1 cellular context compared by ENCODE assay signal in the genomic region with DNA sequence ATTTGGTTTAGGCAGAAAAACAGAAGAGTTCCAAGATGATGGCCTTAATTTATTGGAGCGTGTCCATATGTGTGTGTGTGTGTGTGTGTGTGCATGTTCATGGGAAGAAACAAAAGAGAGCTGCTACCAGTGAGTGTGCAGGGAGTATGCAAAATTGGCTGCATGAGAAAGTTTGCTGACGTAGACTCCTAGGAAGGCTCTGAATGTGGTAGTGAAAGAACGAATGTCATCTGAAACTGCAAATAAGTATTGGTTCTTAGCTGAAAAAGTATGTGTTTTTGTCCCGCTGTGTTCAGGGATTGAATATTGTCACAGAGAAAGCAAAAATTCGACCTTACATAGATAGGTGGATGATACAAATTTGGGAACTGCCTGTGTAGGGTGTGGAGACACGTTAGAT.
TF ChIP-seq lines count a peak whose summit lies in the region.

No MANE protein-coding gene starts in this region.

TF ChIP-seq in GM12878, 131 proteins besides CTCF, POLR2A, EP300 and RAD21:
- no peak for TF ChIP-seq IKZF1 (conservative IDR thresholded peaks at IDR 0.05)
- TF ChIP-seq ATF7 (IDR thresholded peaks at IDR 0.05; ENCODE audit: low read depth): no peak
- no peak for TF ChIP-seq ZNF384 (IDR thresholded peaks at IDR 0.05; ENCODE audit: borderline replicate concordance, low read depth, low read length)
- TF ChIP-seq, protein P1, sequence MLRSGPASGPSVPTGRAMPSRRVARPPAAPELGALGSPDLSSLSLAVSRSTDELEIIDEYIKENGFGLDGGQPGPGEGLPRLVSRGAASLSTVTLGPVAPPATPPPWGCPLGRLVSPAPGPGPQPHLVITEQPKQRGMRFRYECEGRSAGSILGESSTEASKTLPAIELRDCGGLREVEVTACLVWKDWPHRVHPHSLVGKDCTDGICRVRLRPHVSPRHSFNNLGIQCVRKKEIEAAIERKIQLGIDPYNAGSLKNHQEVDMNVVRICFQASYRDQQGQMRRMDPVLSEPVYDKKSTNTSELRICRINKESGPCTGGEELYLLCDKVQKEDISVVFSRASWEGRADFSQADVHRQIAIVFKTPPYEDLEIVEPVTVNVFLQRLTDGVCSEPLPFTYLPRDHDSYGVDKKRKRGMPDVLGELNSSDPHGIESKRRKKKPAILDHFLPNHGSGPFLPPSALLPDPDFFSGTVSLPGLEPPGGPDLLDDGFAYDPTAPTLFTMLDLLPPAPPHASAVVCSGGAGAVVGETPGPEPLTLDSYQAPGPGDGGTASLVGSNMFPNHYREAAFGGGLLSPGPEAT (IDR thresholded peaks at IDR 0.05; ENCODE audit: low read depth): no peak
- TF ChIP-seq MYC (IDR thresholded peaks at IDR 0.05; ENCODE audit: insufficient read depth, insufficient read length, insufficient replicate concordance, low read length, severe bottlenecking): no peak
- no peak for TF ChIP-seq YY1 (IDR thresholded peaks at IDR 0.05; ENCODE audit: low read depth, low read length)
- no peak for TF ChIP-seq SMC3 (IDR thresholded peaks at IDR 0.05; ENCODE audit: borderline replicate concordance, low read length)
- no peak for TF ChIP-seq RFX5 (IDR thresholded peaks at IDR 0.05; ENCODE audit: low read depth, low read length)
- TF ChIP-seq POU2F2 (IDR thresholded peaks at IDR 0.05; ENCODE audit: borderline replicate concordance, low read depth, low read length): no peak
- no peak for TF ChIP-seq ZNF274 (IDR thresholded peaks at IDR 0.05; ENCODE audit: insufficient read depth, insufficient read length)
- no peak for TF ChIP-seq POLR2AphosphoS5 (IDR thresholded peaks at IDR 0.05; ENCODE audit: low read length)
- TF ChIP-seq TCF12 (IDR thresholded peaks at IDR 0.05; ENCODE audit: low read depth, low read length): no peak
- TF ChIP-seq, protein P2, sequence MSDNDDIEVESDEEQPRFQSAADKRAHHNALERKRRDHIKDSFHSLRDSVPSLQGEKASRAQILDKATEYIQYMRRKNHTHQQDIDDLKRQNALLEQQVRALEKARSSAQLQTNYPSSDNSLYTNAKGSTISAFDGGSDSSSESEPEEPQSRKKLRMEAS (IDR thresholded peaks at IDR 0.05; ENCODE audit: low read depth, low read length): no peak
- no peak for TF ChIP-seq NFYA (IDR thresholded peaks at IDR 0.05; ENCODE audit: borderline replicate concordance, low read depth, low read length)
